In the genomic region with DNA sequence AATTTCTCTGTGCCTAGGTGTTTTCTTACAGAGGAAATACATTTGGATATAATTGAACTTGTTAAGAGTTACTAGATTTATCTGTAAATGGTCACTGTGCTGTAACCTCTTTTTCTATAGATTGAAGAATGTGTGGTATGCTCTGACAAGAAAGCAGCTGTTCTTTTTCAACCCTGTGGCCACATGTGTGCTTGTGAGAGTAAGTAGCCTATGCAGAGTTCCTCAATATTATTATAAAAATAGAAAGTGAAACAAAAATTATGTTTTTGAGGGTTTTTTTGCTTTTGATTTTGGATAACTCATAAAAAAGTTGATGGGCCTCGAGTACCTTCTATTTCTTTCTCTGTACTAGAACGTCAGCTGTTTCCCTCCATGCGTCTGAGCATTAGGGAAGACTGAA, we compare ENCODE assay signal across 11 cellular contexts.
DNase-seq lines count a peak whose midpoint lies in the region; ATAC-seq and TF ChIP-seq lines count a peak whose summit lies in the region.
"Had no signal": no experiment of that assay in that cellular context is flagged by ENCODE, and none has a peak within 500 bp of the region (broad histone marks: within the 10 kb centered on the region; RNA-seq: fewer than 3 reads in every experiment).

No MANE protein-coding gene starts in this region.

- no peaks in the 10 kb centered on the region for H3K27me3 ChIP-seq in foreskin keratinocyte
- H3K27me3 ChIP-seq: tibial nerve had no signal

- peak overlapping the region; percentile 18 for H3K27ac ChIP-seq in foreskin keratinocyte
- H3K27ac ChIP-seq: tibial nerve had no signal

- no peak for TF ChIP-seq CTCF in GM13977 (IDR thresholded peaks at IDR 0.05; ENCODE audit: extremely low read depth, insufficient read depth, missing control alignments)
- TF ChIP-seq CTCF in foreskin keratinocyte (conservative IDR thresholded peaks at IDR 0.05): no peak

- H3K4me1 ChIP-seq in foreskin keratinocyte: no peaks in the 10 kb centered on the region
- H3K4me1 ChIP-seq: tibial nerve had no signal

- no peaks in the 10 kb centered on the region for H3K27me3 Mint-ChIP-seq in activated CD4-positive, alpha-beta memory T cell treated with anti-CD3 and anti-CD28 coated beads, Interleukin-2, amount 10 ng/mL, durations not matched to agents 7 days and 5 days

- H3K4me3 Mint-ChIP-seq in activated CD4-positive, alpha-beta memory T cell treated with anti-CD3 and anti-CD28 coated beads, Interleukin-2, amount 10 ng/mL, durations not matched to agents 7 days and 5 days: no peak overlapping the region

- no peak overlapping the region for H3K27ac Mint-ChIP-seq in activated CD4-positive, alpha-beta memory T cell treated with anti-CD3 and anti-CD28 coated beads, Interleukin-2, amount 10 ng/mL, durations not matched to agents 7 days and 5 days

- in situ Hi-C loops in GM13977 (cut with MboI; ENCODE audit: low pct_unique_long_range_greater_than_20kb, low sequenced_read_pairs, unreplicated experiment): no loop called here

- H3K4me1 Mint-ChIP-seq in activated CD4-positive, alpha-beta memory T cell treated with anti-CD3 and anti-CD28 coated beads, Interleukin-2, amount 10 ng/mL, durations not matched to agents 7 days and 5 days: peaks cover 16% of the 10 kb centered on the region

- POLR2A ChIA-PET in activated CD4-positive, alpha-beta memory T cell treated with anti-CD3 and anti-CD28 coated beads, Interleukin-2, amount 10 ng/mL, durations not matched to agents 7 days and 5 days (lab: Charles Lee): interaction anchor here (0.6 to 1.4 kb wide), 2 partner anchors 149 to 176 kb away, joined by 3 to 4 read pairs; no protein-coding TSS in a partner anchor

- peak; percentile 51 for DNase-seq in GM13977 (ENCODE audit: low spot score)
- DNase-seq in foreskin keratinocyte: no peak
- no peak for DNase-seq in RKO (ENCODE audit: low spot score)
- DNase-seq in activated CD4-positive, alpha-beta memory T cell treated with anti-CD3 and anti-CD28 coated beads, Interleukin-2, amount 10 ng/mL, durations not matched to agents 7 days and 5 days: no peak
- no peak for DNase-seq in pons (ENCODE audit: low spot score)
- DNase-seq in NCI-H82 (lab: John Stamatoyannopoulos, UW): no peak
- DNase-seq: NCI-H2171 treated with DMSO at 0.1 percent for 48 hours, retina had no signal

- ATAC-seq in GM21367 (IDR thresholded peaks at IDR 0.05; ENCODE audit: unreplicated experiment) (peak; percentile 88), HG03354 (IDR thresholded peaks at IDR 0.05; ENCODE audit: poor library complexity, severe bottlenecking, unreplicated experiment) (peak; percentile 95), foreskin keratinocyte (no peak)

- CTCF ChIA-PET in activated CD4-positive, alpha-beta memory T cell treated with anti-CD3 and anti-CD28 coated beads, Interleukin-2, amount 10 ng/mL, durations not matched to agents 7 days and 5 days (lab: Charles Lee): no interaction called here

- no peaks in the 10 kb centered on the region for H3K9me3 Mint-ChIP-seq in activated CD4-positive, alpha-beta memory T cell treated with anti-CD3 and anti-CD28 coated beads, Interleukin-2, amount 10 ng/mL, durations not matched to agents 7 days and 5 days

- peaks cover 27% of the 10 kb centered on the region for H3K36me3 Mint-ChIP-seq in activated CD4-positive, alpha-beta memory T cell treated with anti-CD3 and anti-CD28 coated beads, Interleukin-2, amount 10 ng/mL, durations not matched to agents 7 days and 5 days (ENCODE audit: low read depth)
